In genomic region chr19:9911524-9911923, GRCh38 we compare ENCODE assay signal across 1 cellular context.
TF ChIP-seq lines count a peak whose summit lies in the region.

No MANE protein-coding gene starts in this region.

TF ChIP-seq in GM12878, 131 proteins besides CTCF, POLR2A, EP300 and RAD21 (continued from another document):
- TF ChIP-seq BCLAF1 (IDR thresholded peaks at IDR 0.05) (no peak), MYB (IDR thresholded peaks at IDR 0.05; ENCODE audit: borderline replicate concordance, low read depth, low read length) (no peak), KAT2A (conservative IDR thresholded peaks at IDR 0.05; ENCODE audit: control insufficient read depth, low read depth, low read length) (no peak)
